Comparison of ENCODE assay signal across 26 cellular contexts in genomic region chr9:121631978-121632418, GRCh38. TPM values are rescaled to one million over a fixed set of nuclear protein-coding genes. Genes with fewer than 3 reads are reported as not detected.
DNase-seq lines count a peak whose midpoint lies in the region; ATAC-seq and TF ChIP-seq lines count a peak whose summit lies in the region.
"Had no signal": no experiment of that assay in that cellular context is flagged by ENCODE, and none has a peak within 500 bp of the region (broad histone marks: within the 10 kb centered on the region; RNA-seq: fewer than 3 reads in every experiment).

No MANE protein-coding gene starts in this region.

- no peak overlapping the region for H3K9ac ChIP-seq in BLaER1

- peaks cover 41% of the 10 kb centered on the region for H3K4me1 Mint-ChIP-seq in progenitor cell of endocrine pancreas (ENCODE audit: low read depth)

- H3K36me3 ChIP-seq in BLaER1 (no peaks in the 10 kb centered on the region), SJCRH30 (no peaks in the 10 kb centered on the region)
- H3K36me3 ChIP-seq: BE2C, HAP-1 had no signal

- no peak for TF ChIP-seq CTCF in progenitor cell of endocrine pancreas (IDR thresholded peaks at IDR 0.05; ENCODE audit: unreplicated experiment)

- H3K4me3 Mint-ChIP-seq in progenitor cell of endocrine pancreas (ENCODE audit: low read depth): no peak overlapping the region
- H3K4me3 Mint-ChIP-seq: CD4-positive, alpha-beta T cell had no signal

- H3K27ac ChIP-seq in BLaER1: no peak overlapping the region
- H3K27ac ChIP-seq in SJCRH30: peak overlapping the region; percentile 13; the same call in 1 of the 2 replicates
- H3K27ac ChIP-seq: A549, HL-60, RWPE1 had no signal

- intact Hi-C loops in left colon (cut with DNase I, micrococcal nuclease): loop anchor here in 1 of 2 donors (10.0 kb wide), 1 partner anchor 363 kb away; no protein-coding TSS in a partner anchor

- peak overlapping the region; percentile 89 for H3K27ac Mint-ChIP-seq in progenitor cell of endocrine pancreas
- H3K27ac Mint-ChIP-seq: CD4-positive, alpha-beta T cell had no signal

- DNase-seq in SJCRH30 (peak; percentile 67 to 80), left colon (no peak), progenitor cell of endocrine pancreas (ENCODE audit: low spot score, unreplicated experiment) (no peak), SW480 (ENCODE audit: low spot score) (no peak), NCI-H1048 (lab: John Stamatoyannopoulos, UW) (no peak)
- DNase-seq: BE2C; CD4-positive, alpha-beta T cell; COR-L47; DMS79; KBM-7; MM.1S; NCI-H1092; NCI-H1436 treated with DMSO at 0.1 percent for 48 hours; NCI-H1930; NCI-H2227 treated with DMSO at 0.1 percent for 48 hours; NCI-H510A treated with DMSO at 0.1 percent for 48 hours; NCI-H774; NK-92 treated with Interleukin-12 subunit alpha and Interleukin-12 subunit beta, amount 100 ng/mL, for 24 hours; SIG-M5 had no signal

- peak; percentile 70 for ATAC-seq in left colon
- ATAC-seq in GM21447 (IDR thresholded peaks at IDR 0.05; ENCODE audit: unreplicated experiment): no peak
- ATAC-seq: A549, SK-N-SH treated with all-trans-retinoic acid at 6 μM for 48 hours had no signal

- H3K9me3 ChIP-seq in BLaER1 (no peaks in the 10 kb centered on the region), SJCRH30 (replicated peaks) (no peaks in the 10 kb centered on the region)
- H3K9me3 ChIP-seq: A549, BE2C, HAP-1 had no signal

- no peaks in the 10 kb centered on the region for H3K9me3 Mint-ChIP-seq in progenitor cell of endocrine pancreas (ENCODE audit: low read depth)
- H3K9me3 Mint-ChIP-seq: CD4-positive, alpha-beta T cell had no signal

- no peaks in the 10 kb centered on the region for H4K20me1 ChIP-seq in BLaER1

- no peaks in the 10 kb centered on the region for H3K27me3 Mint-ChIP-seq in progenitor cell of endocrine pancreas
- H3K27me3 Mint-ChIP-seq: CD4-positive, alpha-beta T cell had no signal

- H3K4me2 ChIP-seq in BLaER1: peak overlapping the region; percentile 83
- H3K4me2 ChIP-seq: A549 had no signal

- H3K27me3 ChIP-seq in BLaER1: no peaks in the 10 kb centered on the region
- no peaks in the 10 kb centered on the region for H3K27me3 ChIP-seq in SJCRH30
- H3K27me3 ChIP-seq: BE2C had no signal

- H3K36me3 Mint-ChIP-seq in progenitor cell of endocrine pancreas (ENCODE audit: insufficient read depth): no peaks in the 10 kb centered on the region

- H3K4me1 ChIP-seq in BLaER1: peaks cover 81% of the 10 kb centered on the region
- peaks cover 27% of the 10 kb centered on the region for H3K4me1 ChIP-seq in SJCRH30
- H3K4me1 ChIP-seq: BE2C had no signal

- H3K4me3 ChIP-seq in BLaER1 (no peak overlapping the region), SJCRH30 (no peak overlapping the region)
- H3K4me3 ChIP-seq: A549, HAP-1 had no signal

RNA-seq across cellular contexts. Expression of gene DAB2IP, which starts 19.4 kb away (rescaled TPM):
- total RNA-seq in SJCRH30 (2014; rRNA removed; shearing (Covaris generic)): 18.2 and 18.7 TPM in 2 replicates
- total RNA-seq in left colon (100 to 1,000 TPM; 127 to 128 TPM), progenitor cell of endocrine pancreas (63.2 and 67.8 TPM in 2 replicates)

Comparison
In these comparisons a context has a peak if more than half of its experiments do, and no peak if none do; other contexts are left out.
1. DNase-seq: peak in SJCRH30 (2 of 2); none in left colon (0 of 2), progenitor cell of endocrine pancreas (single experiment), SW480 (single experiment) and NCI-H1048 (single experiment).